9 cellular contexts compared by ENCODE assay signal in the genomic region with DNA sequence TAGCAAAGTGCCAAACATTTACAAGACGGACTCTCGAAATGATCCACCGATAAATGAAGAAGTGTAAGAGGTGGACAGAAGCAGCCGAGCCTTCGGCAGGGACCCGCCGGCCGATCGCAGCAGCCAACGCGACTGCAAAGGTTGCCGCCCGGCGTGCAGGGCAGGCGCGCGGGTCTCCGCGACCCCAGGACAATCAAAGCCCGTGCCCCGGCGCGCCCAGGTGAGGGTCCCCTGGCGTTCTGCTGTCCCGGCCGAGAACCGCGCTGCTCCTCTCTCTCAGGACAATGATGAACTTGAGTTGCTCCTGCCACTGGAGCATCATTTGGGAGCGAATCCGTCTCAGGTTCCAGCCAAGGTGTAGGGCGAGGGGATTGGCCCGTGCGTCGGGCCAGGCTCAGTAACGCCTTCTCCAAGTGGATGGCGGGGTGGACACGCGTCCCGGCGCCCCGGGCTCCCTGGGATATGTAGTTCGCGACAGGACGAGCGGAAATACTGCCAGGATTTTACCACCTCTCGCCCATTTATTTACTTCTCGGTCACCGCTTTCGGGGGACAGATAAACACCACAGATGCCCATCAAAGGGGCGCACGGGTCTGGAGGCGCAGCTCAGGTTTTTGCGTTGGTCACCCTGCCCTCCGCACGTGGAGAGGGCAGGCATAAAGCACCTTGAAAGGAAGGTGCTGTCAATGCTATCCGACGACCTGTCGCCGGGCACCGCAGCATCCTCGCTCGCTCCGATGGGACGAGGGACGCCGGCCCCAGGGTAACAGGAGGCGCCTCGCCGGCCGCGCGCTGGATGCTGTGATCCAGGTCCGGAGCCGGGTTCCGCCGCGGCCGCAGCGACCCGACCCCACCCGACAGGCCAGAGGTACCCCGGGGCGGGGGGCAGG. TPM values are rescaled to one million over a fixed set of nuclear protein-coding genes. Genes with fewer than 3 reads are reported as not detected.
DNase-seq lines count a peak whose midpoint lies in the region; ATAC-seq, FAIRE-seq and TF ChIP-seq lines count a peak whose summit lies in the region.
"Had no signal": no experiment of that assay in that cellular context is flagged by ENCODE, and none has a peak within 500 bp of the region (broad histone marks: within the 10 kb centered on the region; RNA-seq: fewer than 3 reads in every experiment).

A gene with protein sequence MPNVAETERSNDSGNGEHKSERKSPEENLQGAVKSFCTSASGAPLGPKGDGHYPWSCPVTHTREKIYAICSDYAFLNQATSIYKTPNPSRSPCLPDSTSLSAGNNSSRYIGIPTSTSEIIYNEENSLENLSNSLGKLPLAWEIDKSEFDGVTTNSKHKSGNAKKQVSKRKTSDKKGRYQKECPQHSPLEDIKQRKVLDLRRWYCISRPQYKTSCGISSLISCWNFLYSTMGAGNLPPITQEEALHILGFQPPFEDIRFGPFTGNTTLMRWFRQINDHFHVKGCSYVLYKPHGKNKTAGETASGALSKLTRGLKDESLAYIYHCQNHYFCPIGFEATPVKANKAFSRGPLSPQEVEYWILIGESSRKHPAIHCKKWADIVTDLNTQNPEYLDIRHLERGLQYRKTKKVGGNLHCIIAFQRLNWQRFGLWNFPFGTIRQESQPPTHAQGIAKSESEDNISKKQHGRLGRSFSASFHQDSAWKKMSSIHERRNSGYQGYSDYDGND (plus strand): TSS at position 467 of the 891 bp plus-strand sequence. CDS start 8,149 bp downstream, outside the sequence.
A gene (minus strand): TSS at position 324 of the 891 bp plus-strand sequence. CDS start 306 bp downstream, at position 18.

- H3K36me3 Mint-ChIP-seq in activated B cell treated with CpG ODN at 0.5 μM for 24 hours (ENCODE audit: low read depth), result no peaks in the 10 kb centered on the region
- no peaks in the 10 kb centered on the region for H3K36me3 Mint-ChIP-seq in immature natural killer cell

- no peaks in the 10 kb centered on the region for H3K36me3 ChIP-seq in small intestine (ENCODE audit: control insufficient read depth in 2 of 2, insufficient read depth in 2 of 2, low read length in 2 of 2)

- POLR2A ChIA-PET in AG04450 (lab: Yijun Ruan, JAX), result interaction anchor here (1.0 to 1.9 kb wide), 4 partner anchors 25 to 203 kb away, joined by 4 to 10 read pairs (median 5); a partner anchor contains a TSS
- POLR2A ChIA-PET in activated B cell treated with CpG ODN at 0.5 μM for 24 hours (lab: Charles Lee), result interaction anchor here (2.1 kb wide), 1 partner anchor 25 kb away, joined by 18 read pairs; a partner anchor contains a TSS

- H3K27ac ChIP-seq in AG04450 (ENCODE audit: low read depth, low read length) (peak within 1 kb of the TSS; percentile 65), small intestine (ENCODE audit: low read depth in 1 of 2, low read length in 1 of 2) (peak within 1 kb of the TSS in 1 of 2 donors; percentile 85)
- H3K27ac ChIP-seq: KMS-11 had no signal

- H3K4me3 ChIP-seq in AG04450 (ENCODE audit: low read depth, low read length) (peak within 1 kb of the TSS; percentile 87), small intestine (ENCODE audit: low read depth in 1 of 2, low read length in 2 of 2) (peak within 1 kb of the TSS; percentile 76 to 87)

- intact Hi-C loops in activated B cell treated with CpG ODN at 0.5 μM for 24 hours (cut with micrococcal nuclease), result no loop called here

- H3K4me3 Mint-ChIP-seq in activated B cell treated with CpG ODN at 0.5 μM for 24 hours (peak within 1 kb of the TSS; percentile 85), immature natural killer cell (peak within 1 kb of the TSS; percentile 91 to 94 (median 92))

- CTCF ChIA-PET in AG04450 (lab: Charles Lee), result interaction anchor here (0.9 to 2.9 kb wide), 12 partner anchors 9 to 219 kb away, joined by 3 to 16 read pairs (median 8); a partner anchor contains a TSS
- CTCF ChIA-PET in activated B cell treated with CpG ODN at 0.5 μM for 24 hours (lab: Charles Lee), result interaction anchor here (1.7 to 1.8 kb wide), 2 partner anchors 202 to 208 kb away, joined by 6 read pairs; a partner anchor contains a TSS

- DNase-seq in AG04450 (ENCODE audit: low read depth, low spot score) (peak; percentile 76), NCI-H2227 (lab: John Stamatoyannopoulos, UW; ENCODE audit: unreplicated experiment) (peak; percentile 87), activated B cell treated with CpG ODN at 0.5 μM for 24 hours (peak; percentile 27), immature natural killer cell (peak; percentile 66 to 71 (median 66)), small intestine (peak; percentile 93)
- peak; percentile 69 for DNase-seq in central memory CD4-positive, alpha-beta T cell

- H3K27ac Mint-ChIP-seq in activated B cell treated with CpG ODN at 0.5 μM for 24 hours (no peak within 1 kb of the TSS), immature natural killer cell (peak within 1 kb of the TSS in 5 of 6 donors; percentile 57 to 90 (median 80))

- H3K27me3 ChIP-seq in AG04450 (ENCODE audit: control insufficient read depth, insufficient read depth, low read length) (no peaks in the 10 kb centered on the region), small intestine (ENCODE audit: control insufficient read depth in 2 of 2, insufficient read depth in 2 of 2, low read length in 2 of 2) (no peaks in the 10 kb centered on the region)

- FAIRE-seq in small intestine (lab: Jason Lieb, UNC), result no peak

- peaks cover 0 to 7% of the 10 kb centered on the region in 2 donors for H3K4me1 ChIP-seq in small intestine (ENCODE audit: control insufficient read depth in 2 of 2, insufficient read depth in 1 of 2, low read depth in 1 of 2, low read length in 1 of 2)

- TF ChIP-seq CTCF in AG04450 (IDR thresholded peaks at IDR 0.05; ENCODE audit: low read depth, low read length) (no peak), activated B cell treated with CpG ODN at 0.5 μM for 24 hours (IDR thresholded peaks at IDR 0.05) (no peak)

- peaks cover 7% of the 10 kb centered on the region for H3K27me3 Mint-ChIP-seq in activated B cell treated with CpG ODN at 0.5 μM for 24 hours
- peaks cover 2 to 6% (median 3%) of the 10 kb centered on the region in 3 donors for H3K27me3 Mint-ChIP-seq in immature natural killer cell (ENCODE audit: low read depth in 3 of 3)

- whole genome bisulfite sequencing in small intestine, 3 donors, result 0 to 1% (median 0%) methylated on average over 75 to 83 of the region's 83 CpGs

- ATAC-seq in GM18907 (IDR thresholded peaks at IDR 0.05; ENCODE audit: unreplicated experiment), result peak; percentile 88
- ATAC-seq in HG03135 (IDR thresholded peaks at IDR 0.05; ENCODE audit: unreplicated experiment), result peak; percentile 85
- ATAC-seq in activated B cell treated with CpG ODN at 0.5 μM for 24 hours (ENCODE audit: low read depth), result peak; percentile 60

- H3K4me1 Mint-ChIP-seq in activated B cell treated with CpG ODN at 0.5 μM for 24 hours, result peaks cover 18% of the 10 kb centered on the region
- H3K4me1 Mint-ChIP-seq in immature natural killer cell, result peaks cover 28 to 36% of the 10 kb centered on the region in 2 donors

- H3K9me3 Mint-ChIP-seq in activated B cell treated with CpG ODN at 0.5 μM for 24 hours, result no peaks in the 10 kb centered on the region
- peaks cover 0 to 1% (median 0%) of the 10 kb centered on the region in 6 donors for H3K9me3 Mint-ChIP-seq in immature natural killer cell

- H3K9me3 ChIP-seq in AG04450 (ENCODE audit: control insufficient read depth, insufficient read depth, low read length), result no peaks in the 10 kb centered on the region; the same call in 1 of the 2 replicates
- H3K9me3 ChIP-seq in small intestine (ENCODE audit: control insufficient read depth, low read depth), result no peaks in the 10 kb centered on the region

RNA-seq across cellular contexts. Expression of the first gene that starts in this region (rescaled TPM):
- polyA plus RNA-seq in AG04450 (2011; rRNA removed), result 16.9 and 26.7 TPM in 2 replicates
- polyA minus RNA-seq in AG04450 (2011; rRNA and poly(A)+ RNA removed), result 3.5 and 7.6 TPM in 2 replicates
- 4.7 and 6.4 TPM in 2 replicates for total RNA-seq in activated B cell treated with CpG ODN at 0.5 μM for 24 hours
- polyA plus RNA-seq in immature natural killer cell, result 10 to 100 TPM; 13.3 to 20.1 (median 13.6) TPM
- polyA plus RNA-seq in small intestine, result 10 to 100 TPM in 1 of 3 donors, 1 to 10 TPM in 2; 7.3 to 13.2 (median 10.0) TPM

RNA-seq across cellular contexts. Expression of the second gene that starts in this region (rescaled TPM):
- polyA plus RNA-seq in AG04450 (2011; rRNA removed) (17.8 and 24.8 TPM in 2 replicates), immature natural killer cell (1 to 10 TPM; 1.2 to 4.2 (median 1.7) TPM), small intestine (1 to 10 TPM in 1 of 3 donors, under 1 TPM in 1, not detected in 1; 0.54 to 3.6 TPM)
- 5.8 and 6.1 TPM in 2 replicates for polyA minus RNA-seq in AG04450 (2011; rRNA and poly(A)+ RNA removed)
- 0.11 TPM in 1 of 2 replicates, not detected in the other for total RNA-seq in activated B cell treated with CpG ODN at 0.5 μM for 24 hours

Comparison
In these comparisons a context has a peak if more than half of its experiments do, and no peak if none do; other contexts are left out.
1. DNase-seq: peak in every context shown above with its lines; median percentile 93 in small intestine; 87 in NCI-H2227; 76 in AG04450; 69 in central memory CD4-positive, alpha-beta T cell; 66 in immature natural killer cell; 27 in activated B cell treated with CpG ODN at 0.5 μM for 24 hours.